8 cellular contexts compared by ENCODE assay signal in the genomic region with DNA sequence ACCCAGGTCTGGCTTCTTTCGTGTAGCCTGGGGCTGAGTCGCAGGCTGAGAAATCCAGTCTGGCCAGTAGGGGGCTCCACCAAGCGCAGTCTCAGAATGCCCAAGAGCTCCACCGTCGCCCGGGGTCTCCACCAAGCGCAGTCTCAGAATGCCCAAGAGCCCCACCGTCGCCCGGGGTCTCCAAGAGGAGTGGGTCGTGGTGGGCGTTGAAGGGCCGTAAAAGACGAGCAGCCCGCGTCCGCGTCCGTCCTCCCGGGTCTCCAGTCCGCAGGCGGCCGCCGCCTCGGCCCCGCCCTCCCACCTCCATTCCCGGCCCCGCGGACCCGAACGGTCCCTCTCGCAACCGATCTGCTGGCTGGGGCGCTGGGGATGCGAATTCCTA. TPM values are rescaled to one million over a fixed set of nuclear protein-coding genes. Genes with fewer than 3 reads are reported as not detected.
A peak's percentile ranks its signal among the peaks of the same experiment; 100 is the strongest.
DNase-seq lines count a peak whose midpoint lies in the region; ATAC-seq, FAIRE-seq and TF ChIP-seq lines count a peak whose summit lies in the region.

No MANE protein-coding gene starts in this region.

- TF ChIP-seq CTCF in LNCaP clone FGC (IDR thresholded peaks at IDR 0.05; ENCODE audit: control insufficient read depth, extremely low read depth, insufficient read depth) (peak; percentile 70), SK-N-SH (IDR thresholded peaks at IDR 0.05) (peak; percentile 99), pancreas (IDR thresholded peaks at IDR 0.05) (peak; percentile 83 to 90 (median 86))

- no peak for TF ChIP-seq EP300 in SK-N-SH (IDR thresholded peaks at IDR 0.05; ENCODE audit: borderline replicate concordance in 1 of 2, low read depth in 1 of 2, low read length in 1 of 2)

- H3K4me1 ChIP-seq in SK-N-SH (ENCODE audit: control insufficient read depth in 1 of 2, insufficient read depth in 2 of 2, low read depth in 1 of 2, low read length in 1 of 2) (peaks cover 20 to 50% of the 10 kb centered on the region in 2 experiments; a peak in 3 of 4 replicates), pancreas (peaks cover 0 to 8% (median 0%) of the 10 kb centered on the region in 3 donors), thymus (ENCODE audit: control insufficient read depth, insufficient read depth, low read length) (peaks cover 12% of the 10 kb centered on the region)

- H3K27ac Mint-ChIP-seq in activated naive CD8-positive, alpha-beta T cell = peak overlapping the region; percentile 87

- peaks cover 24% of the 10 kb centered on the region for H3F3A ChIP-seq in SK-N-SH (replicated peaks; ENCODE audit: insufficient read depth)

- peak overlapping the region; percentile 90 for H3K4me3 ChIP-seq in H7 (ENCODE audit: insufficient read depth, low read depth, low read length)
- peak overlapping the region; percentile 86 for H3K4me3 ChIP-seq in LNCaP clone FGC (ENCODE audit: low read depth, low read length)
- H3K4me3 ChIP-seq in SK-N-SH (ENCODE audit: low read depth in 2 of 2, low read length in 1 of 2) = peak overlapping the region; percentile 79 to 99
- peak overlapping the region; percentile 70 to 99 (median 84) for H3K4me3 ChIP-seq in pancreas
- peak overlapping the region; percentile 89 for H3K4me3 ChIP-seq in thymus (ENCODE audit: low read length)

- no peaks in the 10 kb centered on the region for H3K36me3 Mint-ChIP-seq in activated naive CD8-positive, alpha-beta T cell

- WGBS in SK-N-SH (ENCODE audit: low lambda C conversion rate) = under 1% methylated on average over 6 of the region's 35 CpGs
- WGBS in pancreas, 2 donors = 0 to 1% methylated on average over 25 to 35 of the region's 35 CpGs
- under 1% methylated on average over 35 of the region's 35 CpGs for WGBS in thymus

- H3K36me3 ChIP-seq in H7 (replicated peaks; ENCODE audit: control insufficient read depth, insufficient read depth, low read length) = peaks cover 21% of the 10 kb centered on the region
- peaks cover 16 to 34% of the 10 kb centered on the region in 2 experiments for H3K36me3 ChIP-seq in SK-N-SH (replicated peaks in 1 of 2; ENCODE audit: control insufficient read depth in 1 of 2, insufficient read depth in 2 of 2, low read length in 1 of 2)
- H3K36me3 ChIP-seq in pancreas = no peaks in the 10 kb centered on the region
- H3K36me3 ChIP-seq in thymus (ENCODE audit: control insufficient read depth, insufficient read depth) = no peaks in the 10 kb centered on the region

- H4K20me1 ChIP-seq in SK-N-SH (ENCODE audit: insufficient read depth) = peaks cover 34% of the 10 kb centered on the region

- FAIRE-seq in pancreas (lab: Jason Lieb, UNC) = no peak

- POLR2A ChIA-PET in SK-N-SH (lab: Yijun Ruan, JAX) = interaction anchor here (0.6 to 1.4 kb wide), 4 partner anchors 17 to 117 kb away, joined by 3 to 5 read pairs (median 4); a partner anchor contains a TSS

- H3K4me1 Mint-ChIP-seq in activated naive CD8-positive, alpha-beta T cell (ENCODE audit: low read depth) = peaks cover 55% of the 10 kb centered on the region

- peaks cover 80% of the 10 kb centered on the region for H3K79me2 ChIP-seq in SK-N-SH (ENCODE audit: insufficient read depth)

- peak; percentile 82 for ATAC-seq in Right ventricle myocardium inferior
- peak; percentile 75 to 87 (median 78) for ATAC-seq in pancreas

- H3K9me3 Mint-ChIP-seq in activated naive CD8-positive, alpha-beta T cell (ENCODE audit: low read depth) = no peaks in the 10 kb centered on the region

- H3K27ac ChIP-seq in SK-N-SH (ENCODE audit: low read depth in 2 of 2, low read length in 1 of 2) (peak overlapping the region; percentile 91 to 100), pancreas (peak overlapping the region; percentile 83 to 94 (median 92)), thymus (ENCODE audit: low read depth) (peak overlapping the region; percentile 96)

- H3K9me2 ChIP-seq in SK-N-SH = no peaks in the 10 kb centered on the region

- CTCF ChIA-PET in SK-N-SH (lab: Yijun Ruan, JAX) = interaction anchor here (0.6 to 5.8 kb wide), 36 partner anchors 8 to 521 kb away, joined by 3 to 50 read pairs (median 6); a partner anchor contains a TSS

- no peaks in the 10 kb centered on the region for H3K27me3 Mint-ChIP-seq in activated naive CD8-positive, alpha-beta T cell

- peak overlapping the region; percentile 92 for H3K4me3 Mint-ChIP-seq in activated naive CD8-positive, alpha-beta T cell

- TF ChIP-seq RAD21 in SK-N-SH (IDR thresholded peaks at IDR 0.05; ENCODE audit: low read length) = peak; percentile 46

- peak overlapping the region; percentile 90 for H3K4me2 ChIP-seq in SK-N-SH

- peak; percentile 87 for DNase-seq in GM03348 (ENCODE audit: low spot score)
- peak; percentile 90 for DNase-seq in H7
- peak; percentile 51 for DNase-seq in LNCaP clone FGC (ENCODE audit: low read depth)
- DNase-seq in SK-N-SH = peak; percentile 90
- peak; percentile 93 for DNase-seq in Right ventricle myocardium inferior (ENCODE audit: missing footprints)
- peak; percentile 76 to 92 (median 89) for DNase-seq in pancreas

- no peaks in the 10 kb centered on the region for H3K9me3 ChIP-seq in SK-N-SH
- no peaks in the 10 kb centered on the region for H3K9me3 ChIP-seq in pancreas
- no peaks in the 10 kb centered on the region for H3K9me3 ChIP-seq in thymus (ENCODE audit: control insufficient read depth)

- peak overlapping the region; percentile 58; the same call in 1 of the 2 replicates for H2AFZ ChIP-seq in SK-N-SH (ENCODE audit: low read depth)

- H3K9ac ChIP-seq in SK-N-SH = peak overlapping the region; percentile 99

- intact Hi-C loops in Right ventricle myocardium inferior (cut with DNase I) = loop anchor here (1.0 kb wide), 2 partner anchors 36 to 117 kb away; a partner anchor contains a TSS
- intact Hi-C loops in pancreas (cut with DNase I) = no loop called here

- H3K27me3 ChIP-seq in H7 (ENCODE audit: control insufficient read depth, insufficient read depth, low read length) (no peaks in the 10 kb centered on the region), SK-N-SH (ENCODE audit: insufficient read depth) (no peaks in the 10 kb centered on the region), pancreas (no peaks in the 10 kb centered on the region), thymus (ENCODE audit: control insufficient read depth, insufficient read depth) (peaks cover 10% of the 10 kb centered on the region)

TF ChIP-seq in SK-N-SH, 30 proteins besides CTCF, POLR2A, EP300 and RAD21 (continues in another document):
- TF ChIP-seq SMC3 (IDR thresholded peaks at IDR 0.05; ENCODE audit: low read depth, low read length) = peak; percentile 55
- TF ChIP-seq ELF1 (IDR thresholded peaks at IDR 0.05) = no peak
- no peak for TF ChIP-seq JUND (IDR thresholded peaks at IDR 0.05)
- 0 out of 2 replicates have a peak, but pooled peaks have one; percentile 21 for TF ChIP-seq RCOR1 (IDR thresholded peaks at IDR 0.05; ENCODE audit: low read length)
- TF ChIP-seq MXI1 (IDR thresholded peaks at IDR 0.05; ENCODE audit: low read depth, low read length) = 0 out of 2 replicates have a peak, but pooled peaks have one; percentile 40
- TF ChIP-seq FOXM1 (IDR thresholded peaks at IDR 0.05; ENCODE audit: low read depth) = no peak
- TF ChIP-seq TEAD4 (IDR thresholded peaks at IDR 0.05; ENCODE audit: borderline replicate concordance, insufficient read depth) = no peak
- TF ChIP-seq RXRA (IDR thresholded peaks at IDR 0.05; ENCODE audit: borderline replicate concordance, low read depth) = no peak
- TF ChIP-seq TAF1 (IDR thresholded peaks at IDR 0.05; ENCODE audit: borderline replicate concordance, low read depth, low read length) = peak; percentile 74
- TF ChIP-seq, protein P1, sequence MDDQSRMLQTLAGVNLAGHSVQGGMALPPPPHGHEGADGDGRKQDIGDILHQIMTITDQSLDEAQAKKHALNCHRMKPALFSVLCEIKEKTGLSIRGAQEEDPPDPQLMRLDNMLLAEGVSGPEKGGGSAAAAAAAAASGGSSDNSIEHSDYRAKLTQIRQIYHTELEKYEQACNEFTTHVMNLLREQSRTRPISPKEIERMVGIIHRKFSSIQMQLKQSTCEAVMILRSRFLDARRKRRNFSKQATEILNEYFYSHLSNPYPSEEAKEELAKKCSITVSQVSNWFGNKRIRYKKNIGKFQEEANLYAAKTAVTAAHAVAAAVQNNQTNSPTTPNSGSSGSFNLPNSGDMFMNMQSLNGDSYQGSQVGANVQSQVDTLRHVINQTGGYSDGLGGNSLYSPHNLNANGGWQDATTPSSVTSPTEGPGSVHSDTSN (IDR thresholded peaks at IDR 0.05) = no peak
- TF ChIP-seq SIN3A (IDR thresholded peaks at IDR 0.05; ENCODE audit: borderline replicate concordance, low read depth, low read length) = 0 out of 2 replicates have a peak, but pooled peaks have one; percentile 76
- TF ChIP-seq POLR2AphosphoS5 (IDR thresholded peaks at IDR 0.05; ENCODE audit: low read depth, low read length) = no peak
- no peak for TF ChIP-seq RFX5 (IDR thresholded peaks at IDR 0.05; ENCODE audit: low read length)
- TF ChIP-seq, protein P2, sequence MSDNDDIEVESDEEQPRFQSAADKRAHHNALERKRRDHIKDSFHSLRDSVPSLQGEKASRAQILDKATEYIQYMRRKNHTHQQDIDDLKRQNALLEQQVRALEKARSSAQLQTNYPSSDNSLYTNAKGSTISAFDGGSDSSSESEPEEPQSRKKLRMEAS (IDR thresholded peaks at IDR 0.05; ENCODE audit: low read depth) = peak; percentile 14; the same call in 1 of the 2 replicates
- TF ChIP-seq GABPA (IDR thresholded peaks at IDR 0.05; ENCODE audit: low read depth) = no peak

RNA-seq across cellular contexts. Expression of a gene that starts 0.9 kb away (rescaled TPM):
- 84.6 and 97.1 TPM in 2 replicates for total RNA-seq in H7 (2014; rRNA removed; shearing (Covaris generic))
- polyA plus RNA-seq in SK-N-SH (2012; rRNA removed) (124 and 271 TPM in 2 replicates), pancreas (10 to 100 TPM; 57.6 to 63.1 TPM), thymus (113 TPM)
- 159 and 266 TPM in 2 replicates for polyA plus RNA-seq in SK-N-SH (2012; cell fraction: cytosol; rRNA removed)
- 593 and 733 TPM in 2 replicates for polyA plus RNA-seq in SK-N-SH (2012; cell fraction: nucleus; rRNA removed)
- total RNA-seq in Right ventricle myocardium inferior (75.9 TPM), pancreas (10 to 100 TPM; 29.1 to 73.8 (median 38.4) TPM)

RNA-seq across cellular contexts. Expression of a gene that starts 17.7 kb away (rescaled TPM):
- 11.9 and 16.9 TPM in 2 replicates for total RNA-seq in H7 (2014; rRNA removed; shearing (Covaris generic))
- 43.6 and 50.1 TPM in 2 replicates for polyA plus RNA-seq in SK-N-SH (2012; rRNA removed)
- polyA plus RNA-seq in SK-N-SH (2012; cell fraction: cytosol; rRNA removed) = 22.3 and 35.7 TPM in 2 replicates
- polyA plus RNA-seq in SK-N-SH (2012; cell fraction: nucleus; rRNA removed) = 47.8 and 56.9 TPM in 2 replicates
- 0.73 TPM for total RNA-seq in Right ventricle myocardium inferior
- total RNA-seq in pancreas = under 1 TPM; 0.05 to 0.25 (median 0.15) TPM
- polyA plus RNA-seq in pancreas = under 1 TPM; 0.08 to 0.09 TPM
- 0.68 TPM for polyA plus RNA-seq in thymus

RNA-seq across cellular contexts. Expression of a gene that starts 28.4 kb away (rescaled TPM):
- total RNA-seq in H7 (2014; rRNA removed; shearing (Covaris generic)) = 176 and 189 TPM in 2 replicates
- polyA plus RNA-seq in SK-N-SH (2012; rRNA removed) = 0.26 and 0.49 TPM in 2 replicates
- 0.19 and 0.28 TPM in 2 replicates for polyA plus RNA-seq in SK-N-SH (2012; cell fraction: cytosol; rRNA removed)
- 0.64 and 1.0 TPM in 2 replicates for polyA plus RNA-seq in SK-N-SH (2012; cell fraction: nucleus; rRNA removed)
- not detected for total RNA-seq in Right ventricle myocardium inferior
- total RNA-seq in pancreas = 1 to 10 TPM; 5.3 to 9.0 (median 7.3) TPM
- 10 to 100 TPM; 11.1 to 14.2 TPM for polyA plus RNA-seq in pancreas
- polyA plus RNA-seq in thymus = 12.5 TPM

Comparison
In these comparisons a context has a peak if more than half of its experiments do, and no peak if none do; other contexts are left out.
1. Peak in every context shown above with its lines: DNase-seq, ATAC-seq, H3K4me3 ChIP-seq and H3K27ac ChIP-seq.
2. RNA of a gene that starts 28.4 kb away (total RNA-seq): 176 to 189 TPM in H7; 5.3 to 9.0 TPM in pancreas and not detected in Right ventricle myocardium inferior (single experiment); every median in the first group is over 10 times any median in the second.